ENCODE assay signal across 20 cellular contexts in the genomic region with DNA sequence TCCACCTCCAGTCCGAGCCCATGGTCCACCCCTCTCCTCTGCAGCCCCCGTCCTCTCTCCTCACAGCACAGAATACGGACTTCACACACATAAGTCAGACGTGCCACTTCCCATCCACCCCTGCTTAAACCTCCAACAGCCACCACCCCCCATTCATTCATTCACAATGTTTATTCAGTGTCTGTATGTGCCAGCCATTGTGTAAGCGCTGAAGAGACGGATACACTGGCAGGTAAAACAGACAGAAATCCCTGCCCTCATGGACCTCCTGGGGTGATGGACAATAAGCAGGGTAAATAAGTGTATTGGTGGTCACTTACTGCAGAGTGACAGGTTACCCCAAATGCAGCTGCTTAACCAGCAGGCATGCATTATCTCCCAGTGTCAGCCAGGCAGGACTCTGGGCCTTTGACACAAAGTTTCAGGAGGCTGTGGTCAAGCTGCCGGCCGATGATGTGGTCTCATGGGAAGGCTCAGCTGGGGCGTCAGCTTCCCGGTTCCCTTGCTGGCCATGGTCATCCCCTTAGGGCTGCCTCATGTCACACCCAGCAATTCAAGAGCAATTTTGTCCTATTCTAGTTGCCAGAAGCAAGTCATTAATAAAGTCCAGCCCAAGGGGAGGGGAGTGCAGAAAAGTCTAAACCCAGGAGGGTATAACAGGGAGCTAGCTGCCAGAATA. TPM values are rescaled to one million over a fixed set of nuclear protein-coding genes. Genes with fewer than 3 reads are reported as not detected.
A peak's percentile ranks its signal among the peaks of the same experiment; 100 is the strongest.
DNase-seq lines count a peak whose midpoint lies in the region; ATAC-seq and TF ChIP-seq lines count a peak whose summit lies in the region.
"Had no signal": no experiment of that assay in that cellular context is flagged by ENCODE, and none has a peak within 500 bp of the region (broad histone marks: within the 10 kb centered on the region; RNA-seq: fewer than 3 reads in every experiment).

No MANE protein-coding gene starts in this region.

- H3K36me3 ChIP-seq in HCT116 (ENCODE audit: control insufficient read depth in 1 of 2, insufficient read depth in 2 of 2, low read length in 2 of 2), result peaks cover 0 to 12% of the 10 kb centered on the region in 2 experiments; a peak in 2 of 4 replicates

- no peak overlapping the region for H3K4me2 ChIP-seq in HCT116 (ENCODE audit: low read length)

- DNase-seq in activated naive CD4-positive, alpha-beta T cell treated with anti-CD3 and anti-CD28 coated beads, Interleukin-2, amount 10 ng/mL, durations not matched to agents 7 days and 5 days, result no peak
- DNase-seq in activated naive CD4-positive, alpha-beta T cell (lab: John Stamatoyannopoulos, UW), result no peak
- DNase-seq in HCT116 (ENCODE audit: low read depth, low spot score) (no peak), neural crest cell (ENCODE audit: low read depth, low spot score) (no peak), glomerular visceral epithelial cell (ENCODE audit: extremely low spot score) (no peak)
- DNase-seq in activated CD8-positive, alpha-beta T cell treated with anti-CD3 and anti-CD28 coated beads, Interleukin-2, amount 10 ng/mL, durations not matched to agents 7 days and 5 days, result no peak
- DNase-seq: activated naive CD4-positive, alpha-beta T cell treated with Interleukin-2 at 50 U/mL for 16 hours; AML-193; caudate nucleus; EL; NCI-H1092 treated with DMSO at 0.1 percent for 48 hours; NCI-H524 treated with DMSO at 0.1 percent for 48 hours; psoas muscle; stimulated activated CD4-positive, alpha-beta T cell treated with anti-CD3 and anti-CD28 coated beads, Interleukin-1b, Interleukin-23, amount 100 ng/mL, for 48 hours; stimulated activated CD8-positive, alpha-beta memory T cell treated with anti-CD3 and anti-CD28 coated beads, Interleukin-4, amount 100 ng/mL, for 48 hours; trophoblast cell had no signal

- BruUV-seq in HCT116 (replicated peaks; lab: Mats Ljungman, UMichigan), result no TSS peak

- no peak for TF ChIP-seq CTCF in HCT116 (IDR thresholded peaks at IDR 0.05 in 2 of 3, conservative IDR thresholded peaks at IDR 0.05 in 1 of 3; ENCODE audit: borderline replicate concordance in 1 of 3, insufficient read depth in 1 of 3, low read depth in 2 of 3, low read length in 2 of 3)
- no peak for TF ChIP-seq CTCF in neural crest cell (conservative IDR thresholded peaks at IDR 0.05)

- no peak overlapping the region for H3K9ac ChIP-seq in HCT116 (ENCODE audit: low read length)

- POLR2A ChIA-PET in HCT116 (lab: Charles Lee), result no interaction called here
- POLR2A ChIA-PET in activated CD8-positive, alpha-beta T cell treated with anti-CD3 and anti-CD28 coated beads, Interleukin-2, amount 10 ng/mL, durations not matched to agents 7 days and 5 days (lab: Charles Lee), result interaction anchor here (1.5 kb wide), 1 partner anchor 96 kb away, joined by 3 read pairs; no protein-coding TSS in a partner anchor

- no peak for ATAC-seq in HCT116
- no peak for ATAC-seq in activated CD8-positive, alpha-beta T cell treated with anti-CD3 and anti-CD28 coated beads, Interleukin-2, amount 10 ng/mL, durations not matched to agents 7 days and 5 days
- ATAC-seq in HG03442 (IDR thresholded peaks at IDR 0.05; ENCODE audit: unreplicated experiment), result no peak
- ATAC-seq in HG02970 (IDR thresholded peaks at IDR 0.05; ENCODE audit: low FRiP score, unreplicated experiment), result no peak
- ATAC-seq: psoas muscle had no signal

- peaks cover 7% of the 10 kb centered on the region for H3K36me3 Mint-ChIP-seq in activated naive CD4-positive, alpha-beta T cell treated with anti-CD3 and anti-CD28 coated beads, Interleukin-2, amount 10 ng/mL, durations not matched to agents 7 days and 5 days
- H3K36me3 Mint-ChIP-seq in activated CD8-positive, alpha-beta T cell treated with anti-CD3 and anti-CD28 coated beads, Interleukin-2, amount 10 ng/mL, durations not matched to agents 7 days and 5 days (ENCODE audit: low read depth), result peaks cover 10% of the 10 kb centered on the region
- no peaks in the 10 kb centered on the region for H3K36me3 Mint-ChIP-seq in neural crest cell (ENCODE audit: low read depth)

- no peaks in the 10 kb centered on the region for H4K20me1 ChIP-seq in HCT116 (ENCODE audit: insufficient read depth)

- H3K4me3 ChIP-seq in HCT116 (replicated peaks in 1 of 2; ENCODE audit: low read depth in 1 of 2, low read length in 2 of 2), result no peak overlapping the region
- H3K4me3 ChIP-seq: psoas muscle had no signal

- intact Hi-C loops in HCT116 (cut with micrococcal nuclease), result no loop called here

- H3K27ac Mint-ChIP-seq in activated naive CD4-positive, alpha-beta T cell treated with anti-CD3 and anti-CD28 coated beads, Interleukin-2, amount 10 ng/mL, durations not matched to agents 7 days and 5 days, result peak overlapping the region; percentile 0
- H3K27ac Mint-ChIP-seq in activated CD8-positive, alpha-beta T cell treated with anti-CD3 and anti-CD28 coated beads, Interleukin-2, amount 10 ng/mL, durations not matched to agents 7 days and 5 days, result peak overlapping the region; percentile 3
- H3K27ac Mint-ChIP-seq in neural crest cell (ENCODE audit: unreplicated experiment), result no peak overlapping the region

- no peak for TF ChIP-seq RAD21 in HCT116 (IDR thresholded peaks at IDR 0.05; ENCODE audit: low read depth)

- H3K27me3 Mint-ChIP-seq in activated naive CD4-positive, alpha-beta T cell treated with anti-CD3 and anti-CD28 coated beads, Interleukin-2, amount 10 ng/mL, durations not matched to agents 7 days and 5 days, result peaks cover 60% of the 10 kb centered on the region
- H3K27me3 Mint-ChIP-seq in activated CD8-positive, alpha-beta T cell treated with anti-CD3 and anti-CD28 coated beads, Interleukin-2, amount 10 ng/mL, durations not matched to agents 7 days and 5 days (ENCODE audit: low read depth), result peaks cover 22% of the 10 kb centered on the region
- H3K27me3 Mint-ChIP-seq in neural crest cell (ENCODE audit: low read depth), result no peaks in the 10 kb centered on the region

- no peaks in the 10 kb centered on the region for H3K9me2 ChIP-seq in HCT116 (ENCODE audit: insufficient read depth)

- H2AFZ ChIP-seq in HCT116 (ENCODE audit: low read depth, low read length, poor library complexity, severe bottlenecking), result no peak overlapping the region

- H3K27me3 ChIP-seq in HCT116 (ENCODE audit: insufficient read depth, low read length), result no peaks in the 10 kb centered on the region

- peaks cover 20% of the 10 kb centered on the region for H3K79me2 ChIP-seq in HCT116 (ENCODE audit: insufficient read depth, low read length)

- no peaks in the 10 kb centered on the region; a peak in 1 of 4 replicates for H3K9me3 ChIP-seq in HCT116 (ENCODE audit: control insufficient read depth in 1 of 2, insufficient read depth in 1 of 2, low read depth in 1 of 2, low read length in 2 of 2)
- H3K9me3 ChIP-seq: psoas muscle had no signal

- no peak for TF ChIP-seq POLR2A in HCT116 (IDR thresholded peaks at IDR 0.05; ENCODE audit: borderline replicate concordance, extremely low read depth, insufficient read depth, insufficient read length)

- CTCF ChIA-PET in activated naive CD4-positive, alpha-beta T cell treated with anti-CD3 and anti-CD28 coated beads, Interleukin-2, amount 10 ng/mL, durations not matched to agents 7 days and 5 days (lab: Charles Lee), result interaction anchor here (1.1 to 1.5 kb wide), 2 partner anchors 39 to 42 kb away, joined by 3 to 4 read pairs; no protein-coding TSS in a partner anchor
- CTCF ChIA-PET in HCT116 (lab: Charles Lee), result interaction anchor here (0.5 kb wide), 1 partner anchor 12 kb away, joined by 3 read pairs; no protein-coding TSS in a partner anchor
- CTCF ChIA-PET in activated CD8-positive, alpha-beta T cell treated with anti-CD3 and anti-CD28 coated beads, Interleukin-2, amount 10 ng/mL, durations not matched to agents 7 days and 5 days (lab: Charles Lee), result interaction anchor here (0.7 to 4.2 kb wide), 4 partner anchors 10 to 261 kb away, joined by 3 to 40 read pairs (median 10); a partner anchor contains a TSS

- peak overlapping the region; percentile 80; the same call in 1 of the 2 replicates for H3K27ac ChIP-seq in HCT116 (ENCODE audit: low read depth, low read length)

- no peaks in the 10 kb centered on the region for H3K9me3 Mint-ChIP-seq in activated naive CD4-positive, alpha-beta T cell treated with anti-CD3 and anti-CD28 coated beads, Interleukin-2, amount 10 ng/mL, durations not matched to agents 7 days and 5 days
- H3K9me3 Mint-ChIP-seq in activated CD8-positive, alpha-beta T cell treated with anti-CD3 and anti-CD28 coated beads, Interleukin-2, amount 10 ng/mL, durations not matched to agents 7 days and 5 days (ENCODE audit: insufficient read depth), result no peaks in the 10 kb centered on the region
- no peaks in the 10 kb centered on the region for H3K9me3 Mint-ChIP-seq in neural crest cell

- RAD21 ChIA-PET in HCT116 (lab: Charles Lee; ENCODE audit: low non-redundant PET in 1 of 2, low total read pairs in 2 of 2, uncharacterized antibody in 2 of 2, unreplicated experiment in 2 of 2), result no interaction called here

- peak overlapping the region; percentile 71 for H3K4me3 Mint-ChIP-seq in activated naive CD4-positive, alpha-beta T cell treated with anti-CD3 and anti-CD28 coated beads, Interleukin-2, amount 10 ng/mL, durations not matched to agents 7 days and 5 days
- H3K4me3 Mint-ChIP-seq in activated CD8-positive, alpha-beta T cell treated with anti-CD3 and anti-CD28 coated beads, Interleukin-2, amount 10 ng/mL, durations not matched to agents 7 days and 5 days, result peak overlapping the region; percentile 12
- H3K4me3 Mint-ChIP-seq in neural crest cell, result peak overlapping the region; percentile 60

- peaks cover 24% of the 10 kb centered on the region for H3K4me1 Mint-ChIP-seq in activated naive CD4-positive, alpha-beta T cell treated with anti-CD3 and anti-CD28 coated beads, Interleukin-2, amount 10 ng/mL, durations not matched to agents 7 days and 5 days
- peaks cover 22% of the 10 kb centered on the region for H3K4me1 Mint-ChIP-seq in activated CD8-positive, alpha-beta T cell treated with anti-CD3 and anti-CD28 coated beads, Interleukin-2, amount 10 ng/mL, durations not matched to agents 7 days and 5 days (ENCODE audit: low read depth)
- peaks cover 3% of the 10 kb centered on the region for H3K4me1 Mint-ChIP-seq in neural crest cell

- H3K4me1 ChIP-seq in HCT116 (ENCODE audit: control insufficient read depth in 1 of 2, insufficient read depth in 2 of 2, low read length in 2 of 2), result peaks cover 17 to 30% of the 10 kb centered on the region in 2 experiments; a peak in 3 of 4 replicates

RNA-seq across cellular contexts. Expression of a gene that starts 1.9 kb away (rescaled TPM):
- total RNA-seq in HCT116 (2021; ENCODE audit: unreplicated experiment) (89.0 TPM), neural crest cell (82.6 and 84.9 TPM in 2 replicates)
- 57.8 and 80.5 TPM in 2 replicates for polyA plus RNA-seq in HCT116 (2012)
- 10 to 100 TPM; 80.6 to 85.2 TPM for total RNA-seq in activated CD8-positive, alpha-beta T cell treated with anti-CD3 and anti-CD28 coated beads, Interleukin-2, amount 10 ng/mL, durations not matched to agents 7 days and 5 days

RNA-seq across cellular contexts. Expression of a gene that starts 6.0 kb away (rescaled TPM):
- 8.4 TPM for total RNA-seq in HCT116 (2021; ENCODE audit: unreplicated experiment)
- 14.0 and 15.3 TPM in 2 replicates for polyA plus RNA-seq in HCT116 (2012)
- 1 to 10 TPM; 3.6 to 4.8 TPM for total RNA-seq in activated CD8-positive, alpha-beta T cell treated with anti-CD3 and anti-CD28 coated beads, Interleukin-2, amount 10 ng/mL, durations not matched to agents 7 days and 5 days
- total RNA-seq in neural crest cell, result not detected in 2 replicates

RNA-seq across cellular contexts. Expression of a gene that starts 7.6 kb away (rescaled TPM):
- 0.44 TPM for total RNA-seq in HCT116 (2021; ENCODE audit: unreplicated experiment)
- polyA plus RNA-seq in HCT116 (2012), result 0.25 and 0.41 TPM in 2 replicates
- total RNA-seq in activated CD8-positive, alpha-beta T cell treated with anti-CD3 and anti-CD28 coated beads, Interleukin-2, amount 10 ng/mL, durations not matched to agents 7 days and 5 days, result not detected
- not detected in 2 replicates for total RNA-seq in neural crest cell
- total RNA-seq: RPMI7951; T-helper 1 cell treated with Interleukin-12 subunit alpha and Interleukin-12 subunit beta and Interleukin-4 antibody, amounts not matched to agents 30 ng/mL and 1 ng/mL, for 36 hours had no signal

RNA-seq across cellular contexts. Expression of a gene that starts 13.1 kb away (rescaled TPM):
- total RNA-seq in HCT116 (2021; ENCODE audit: unreplicated experiment), result 3.1 TPM
- 0.61 and 1.3 TPM in 2 replicates for polyA plus RNA-seq in HCT116 (2012)
- total RNA-seq in activated CD8-positive, alpha-beta T cell treated with anti-CD3 and anti-CD28 coated beads, Interleukin-2, amount 10 ng/mL, durations not matched to agents 7 days and 5 days, result 1 to 10 TPM; 1.2 to 1.4 TPM
- total RNA-seq in neural crest cell, result not detected in 2 replicates

RNA-seq across cellular contexts. Expression of a gene that starts 37.7 kb away (rescaled TPM):
- total RNA-seq in HCT116 (2021; ENCODE audit: unreplicated experiment) (114 TPM), neural crest cell (31.7 and 37.1 TPM in 2 replicates)
- polyA plus RNA-seq in HCT116 (2012), result 132 and 183 TPM in 2 replicates
- total RNA-seq in activated CD8-positive, alpha-beta T cell treated with anti-CD3 and anti-CD28 coated beads, Interleukin-2, amount 10 ng/mL, durations not matched to agents 7 days and 5 days, result 10 to 100 TPM; 61.5 to 62.0 TPM

Comparison
In these comparisons a context has a peak if more than half of its experiments do, and no peak if none do; other contexts are left out.
1. H3K4me3 Mint-ChIP-seq: peak in every context shown above with its lines; median percentile 71 in activated naive CD4-positive, alpha-beta T cell treated with anti-CD3 and anti-CD28 coated beads, Interleukin-2, amount 10 ng/mL, durations not matched to agents 7 days and 5 days; 60 in neural crest cell; 12 in activated CD8-positive, alpha-beta T cell treated with anti-CD3 and anti-CD28 coated beads, Interleukin-2, amount 10 ng/mL, durations not matched to agents 7 days and 5 days.